Comparison of ENCODE assay signal across 2 cellular contexts in genomic region chr3:112972158-112972557, GRCh38.
TF ChIP-seq lines count a peak whose summit lies in the region.

No MANE protein-coding gene starts in this region.

TF ChIP-seq in Ishikawa, 13 proteins besides CTCF, POLR2A, EP300 and RAD21 (continued from another document):
- TF ChIP-seq REST (IDR thresholded peaks at IDR 0.05; ENCODE audit: low read depth) (no peak), TCF12 (IDR thresholded peaks at IDR 0.05; ENCODE audit: low read depth) (no peak), TAF1 (IDR thresholded peaks at IDR 0.05; ENCODE audit: low read depth) (no peak), EGR1 (IDR thresholded peaks at IDR 0.05) (no peak), CEBPB (IDR thresholded peaks at IDR 0.05) (no peak), CREB1 (IDR thresholded peaks at IDR 0.05; ENCODE audit: low read depth) (no peak)

TF ChIP-seq in WTC11, 78 proteins besides CTCF, POLR2A, EP300 and RAD21 (continued from another document):
- TF ChIP-seq EMX1 (CRISPR knock-in tag; IDR thresholded peaks at IDR 0.05) (no peak), CREB1 (CRISPR knock-in tag; IDR thresholded peaks at IDR 0.05) (no peak), IRF1 (CRISPR knock-in tag; IDR thresholded peaks at IDR 0.05) (no peak), ERG (CRISPR knock-in tag; IDR thresholded peaks at IDR 0.05) (no peak), IRF2 (CRISPR knock-in tag; IDR thresholded peaks at IDR 0.05; ENCODE audit: borderline replicate concordance, low read depth) (no peak), ZNF281 (CRISPR knock-in tag; IDR thresholded peaks at IDR 0.05) (no peak), ZMAT4 (CRISPR knock-in tag; IDR thresholded peaks at IDR 0.05) (no peak)
